Comparison of ENCODE assay signal across 10 cellular contexts in genomic region chr10:70649526-70649925, GRCh38. TPM values are rescaled to one million over a fixed set of nuclear protein-coding genes. Genes with fewer than 3 reads are reported as not detected.
DNase-seq lines count a peak whose midpoint lies in the region; ATAC-seq and TF ChIP-seq lines count a peak whose summit lies in the region.
"Had no signal": no experiment of that assay in that cellular context is flagged by ENCODE, and none has a peak within 500 bp of the region (broad histone marks: within the 10 kb centered on the region; RNA-seq: fewer than 3 reads in every experiment).

No MANE protein-coding gene starts in this region.

- intact Hi-C loops in Panc1 (cut with micrococcal nuclease; ENCODE audit: unreplicated experiment) = no loop called here
- intact Hi-C loops in Right ventricle myocardium superior (cut with DNase I) = no loop called here

- in situ Hi-C loops in Panc1 (cut with HindIII; ENCODE audit: low pct_unique_long_range_greater_than_20kb, low sequenced_read_pairs) = no loop called here

- TF ChIP-seq CTCF in Panc1 (IDR thresholded peaks at IDR 0.05) = no peak
- no peak for TF ChIP-seq CTCF in fibroblast of the aortic adventitia (IDR thresholded peaks at IDR 0.05; ENCODE audit: insufficient read depth, low read length)
- TF ChIP-seq CTCF in coronary artery (IDR thresholded peaks at IDR 0.05) = no peak

- H3K4me1 ChIP-seq in Panc1 (ENCODE audit: control insufficient read depth, insufficient read depth, low read length) = no peaks in the 10 kb centered on the region; the same call in 1 of the 2 replicates
- H3K4me1 ChIP-seq: prostate gland had no signal

- POLR2A ChIA-PET in Panc1 (lab: Charles Lee) = no interaction called here

- H3K4me3 ChIP-seq in Panc1 (ENCODE audit: low read depth in 2 of 2, low read length in 2 of 2) = no peak overlapping the region
- no peak overlapping the region for H3K4me3 ChIP-seq in fibroblast of the aortic adventitia (ENCODE audit: low read depth, low read length)
- no peak overlapping the region for H3K4me3 ChIP-seq in coronary artery
- H3K4me3 ChIP-seq: prostate gland had no signal

- peak; percentile 82 for DNase-seq in AG08395 (ENCODE audit: low spot score)
- peak; percentile 64 for DNase-seq in GM03348 (ENCODE audit: low spot score)
- peak; percentile 42 for DNase-seq in Panc1 (ENCODE audit: low read depth, low spot score)
- DNase-seq in fibroblast of the aortic adventitia (ENCODE audit: low read depth) = peak; percentile 75
- no peak for DNase-seq in Right ventricle myocardium superior
- no peak for DNase-seq in NCI-H187 (lab: John Stamatoyannopoulos, UW)
- DNase-seq in coronary artery (ENCODE audit: low spot score) = no peak
- DNase-seq: stimulated activated CD4-positive, alpha-beta T cell treated with anti-CD3 and anti-CD28 coated beads, Interleukin-4, amount 100 ng/mL, for 4 hours had no signal

- ATAC-seq in Panc1 = no peak; the same call in 1 of the 2 replicates
- no peak for ATAC-seq in Right ventricle myocardium superior (ENCODE audit: poor library complexity)
- ATAC-seq in HG03439 (IDR thresholded peaks at IDR 0.05; ENCODE audit: unreplicated experiment) = no peak

- H3K9me3 ChIP-seq in Panc1 (ENCODE audit: control insufficient read depth, insufficient read depth, low read depth, low read length) = peaks cover 4% of the 10 kb centered on the region; the same call in 1 of the 2 replicates
- H3K9me3 ChIP-seq: prostate gland had no signal

- BruUV-seq in Panc1 (replicated peaks; lab: Mats Ljungman, UMichigan) = no TSS peak

- H3K36me3 ChIP-seq in Panc1 (ENCODE audit: control insufficient read depth, insufficient read depth, low read length) = no peaks in the 10 kb centered on the region
- H3K36me3 ChIP-seq: prostate gland had no signal

- H3K27me3 ChIP-seq in Panc1 (ENCODE audit: control insufficient read depth, insufficient read depth, low read length) = no peaks in the 10 kb centered on the region

- CTCF ChIA-PET in Panc1 (lab: Charles Lee) = no interaction called here

- no peak overlapping the region for H3K27ac ChIP-seq in Panc1 (ENCODE audit: low read length)
- H3K27ac ChIP-seq in coronary artery = no peak overlapping the region
- H3K27ac ChIP-seq: prostate gland had no signal

RNA-seq across cellular contexts. Expression of gene ADAMTS14, which starts 22.8 kb away (rescaled TPM):
- 0.67 TPM for total RNA-seq in Panc1 (2021; ENCODE audit: unreplicated experiment)
- 0.25 TPM for polyA plus RNA-seq in Panc1 (2012; ENCODE audit: insufficient read length)
- 2.0 and 5.3 TPM in 2 replicates for total RNA-seq in fibroblast of the aortic adventitia (ENCODE audit: low replicate concordance)
- 0.16 TPM for total RNA-seq in Right ventricle myocardium superior

RNA-seq across cellular contexts. Expression of gene PRF1, which starts 47.0 kb away (rescaled TPM):
- not detected for total RNA-seq in Panc1 (2021; ENCODE audit: unreplicated experiment)
- not detected for polyA plus RNA-seq in Panc1 (2012; ENCODE audit: insufficient read length)
- not detected in 2 replicates for total RNA-seq in fibroblast of the aortic adventitia (ENCODE audit: low replicate concordance)
- total RNA-seq in Right ventricle myocardium superior = 2.2 TPM

Comparison
In these comparisons a context has a peak if more than half of its experiments do, and no peak if none do; other contexts are left out.
1. DNase-seq: peak in AG08395 (single experiment), GM03348 (single experiment), Panc1 (single experiment) and fibroblast of the aortic adventitia (single experiment); none in Right ventricle myocardium superior (single experiment), NCI-H187 (0 of 2) and coronary artery (single experiment).